ENCODE assay signal across 31 cellular contexts in genomic region chr17:47338026-47338425, GRCh38.
"Had no signal": no experiment of that assay in that cellular context is flagged by ENCODE, and none has a peak within 500 bp of the region (broad histone marks: within the 10 kb centered on the region; RNA-seq: fewer than 3 reads in every experiment).

No MANE protein-coding gene starts in this region.

- H2AFZ ChIP-seq: neural progenitor cell, parathyroid adenoma had no signal

- FAIRE-seq: keratinocyte, urothelium cell line had no signal

- DNase-seq: hippocampal formation; kidney glomerular epithelial cell; left colon; left lung; mesendoderm; naive B cell; natural killer cell; nephron progenitor cell; occipital lobe; retina; right cardiac atrium; stimulated activated CD4-positive, alpha-beta T cell treated with anti-CD3 and anti-CD28 coated beads, Interleukin-12 subunit alpha, Interleukin-12 subunit beta, amount 100 ng/mL, for 4 hours; stimulated activated CD4-positive, alpha-beta T cell treated with anti-CD3 and anti-CD28 coated beads, Interleukin-15, amount 100 ng/mL, for 24 hours; stimulated activated CD4-positive, alpha-beta T cell treated with anti-CD3 and anti-CD28 coated beads, Interleukin-2, amount 100 ng/mL, for 24 hours; stimulated activated CD4-positive, alpha-beta T cell treated with anti-CD3 and anti-CD28 coated beads, Interleukin-4, amount 100 ng/mL, for 1 hour; stimulated activated naive B cell treated with anti-CD40 and anti-IgM and Interleukin-4, amounts not matched to agents 10 μg/mL and 1 μg/mL and 100 μg/mL, for 72 hours; stimulated activated naive CD8-positive, alpha-beta T cell treated with anti-CD3 and anti-CD28 coated beads, Interleukin-15, Interleukin-2, amounts not matched to agents 100 U/mL and 50 U/mL, for 24 hours; stomach; tibial artery; trophoblast cell; upper lobe of right lung had no signal

- H3K36me3 ChIP-seq: left lung, neural progenitor cell, neutrophil, thoracic aorta had no signal

- H3K4me3 ChIP-seq: left lung, lung, neural progenitor cell, skin epidermis, stomach, suprapubic skin, thoracic aorta, tibial artery, upper lobe of right lung had no signal

- H3K27me3 ChIP-seq: left lung, neural progenitor cell, neutrophil, stomach, suprapubic skin, tibial artery, upper lobe of right lung had no signal

- H3K79me2 ChIP-seq: parathyroid adenoma had no signal

- H3K9me3 ChIP-seq: left lung, neutrophil, stomach, suprapubic skin, thoracic aorta, tibial artery, upper lobe of right lung had no signal

- H3K4me1 ChIP-seq: left lung, neural progenitor cell, parathyroid adenoma, stomach, suprapubic skin, tibial artery, upper lobe of right lung had no signal

- H3K4me2 ChIP-seq: neural progenitor cell had no signal

- H3K27ac ChIP-seq: left lung, neural progenitor cell, neutrophil, parathyroid adenoma, skin epidermis, stomach, suprapubic skin, thoracic aorta, tibial artery, upper lobe of right lung had no signal

- ATAC-seq: left colon; left lung; natural killer cell; right cardiac atrium; sciatic nerve; stimulated activated naive B cell treated with anti-CD40 and anti-IgM and Interleukin-4, amounts not matched to agents 10 μg/mL and 1 μg/mL and 100 μg/mL, for 72 hours; stimulated activated naive CD8-positive, alpha-beta T cell treated with anti-CD3 and anti-CD28 coated beads, Interleukin-15, Interleukin-2, amounts not matched to agents 100 U/mL and 50 U/mL, for 24 hours; upper lobe of right lung had no signal

- H3K9ac ChIP-seq: neural progenitor cell, parathyroid adenoma had no signal
